Comparison of ENCODE assay signal across 17 cellular contexts in the genomic region with DNA sequence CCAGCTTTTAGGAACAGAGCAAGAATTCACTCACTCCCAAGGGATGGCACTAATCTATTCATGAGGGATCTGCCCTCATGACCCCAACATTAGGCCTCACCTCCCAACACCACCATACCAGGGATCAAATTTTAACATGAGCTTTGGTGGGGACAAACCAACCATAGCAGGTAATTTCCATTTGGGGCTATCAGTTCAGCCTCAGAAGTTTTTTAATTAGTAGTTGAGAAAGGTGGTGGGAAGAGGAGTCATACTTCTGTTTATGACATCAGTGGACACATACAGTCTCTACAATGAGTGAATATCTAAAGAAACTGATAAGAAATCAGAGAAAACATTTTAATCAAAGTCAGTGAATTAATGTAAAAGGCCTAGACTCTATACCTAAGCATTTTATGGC. TPM values are rescaled to one million over a fixed set of nuclear protein-coding genes. Genes with fewer than 3 reads are reported as not detected.
A peak's percentile ranks its signal among the peaks of the same experiment; 100 is the strongest.
DNase-seq lines count a peak whose midpoint lies in the region; ATAC-seq and TF ChIP-seq lines count a peak whose summit lies in the region.
"Had no signal": no experiment of that assay in that cellular context is flagged by ENCODE, and none has a peak within 500 bp of the region (broad histone marks: within the 10 kb centered on the region; RNA-seq: fewer than 3 reads in every experiment).

No MANE protein-coding gene starts in this region.

- H2BK5ac ChIP-seq in trophoblast cell (ENCODE audit: low read depth, low read length, poor library complexity) = no peak overlapping the region

- no peak overlapping the region for H2AK5ac ChIP-seq in trophoblast cell (ENCODE audit: low read length)

- no peaks in the 10 kb centered on the region for H3K27me3 ChIP-seq in left ventricle myocardium inferior (ENCODE audit: low read depth)
- H3K27me3 ChIP-seq in trophoblast cell (ENCODE audit: insufficient read depth, low read length) = no peaks in the 10 kb centered on the region
- H3K27me3 ChIP-seq: left lung, transverse colon had no signal

- no peak overlapping the region for H4K91ac ChIP-seq in trophoblast cell (ENCODE audit: low read depth, low read length)

- no peak overlapping the region for H4K8ac ChIP-seq in trophoblast cell (ENCODE audit: low read depth, low read length)

- intact Hi-C loops in activated CD4-positive, alpha-beta T cell treated with anti-CD3 and anti-CD28 coated beads, Interleukin-2, amount 10 ng/mL, durations not matched to agents 24 days and 14 days (cut with micrococcal nuclease) = no loop called here
- intact Hi-C loops in CD14-positive monocyte (cut with micrococcal nuclease) = loop anchor here in 1 of 2 donors (10.0 kb wide), 1 partner anchor 118 kb away; no protein-coding TSS in a partner anchor
- intact Hi-C loops in activated T-helper 2 cell treated with anti-CD3 and anti-CD28 coated beads, Interferon-gamma antibody, Interleukin-2, Interleukin-4, amounts not matched to agents 10 μg/mL and 5 μg/mL and 100 μg/mL, durations not matched to agents 14 hours and 24 hours and 36 hours (cut with micrococcal nuclease) = no loop called here
- intact Hi-C loops in left ventricle myocardium inferior (cut with micrococcal nuclease) = no loop called here

- no peak overlapping the region for H3K4me2 ChIP-seq in trophoblast cell (ENCODE audit: low read length)

- H3K27me3 Mint-ChIP-seq in activated CD4-positive, alpha-beta T cell treated with anti-CD3 and anti-CD28 coated beads, Interleukin-2, amount 10 ng/mL, durations not matched to agents 24 days and 14 days = no peaks in the 10 kb centered on the region
- no peaks in the 10 kb centered on the region for H3K27me3 Mint-ChIP-seq in CD14-positive monocyte (ENCODE audit: low read depth in 3 of 3)
- H3K27me3 Mint-ChIP-seq in activated T-helper 2 cell treated with anti-CD3 and anti-CD28 coated beads, Interferon-gamma antibody, Interleukin-2, Interleukin-4, amounts not matched to agents 10 μg/mL and 5 μg/mL and 100 μg/mL, durations not matched to agents 14 hours and 24 hours and 36 hours (ENCODE audit: low read depth) = no peaks in the 10 kb centered on the region
- no peaks in the 10 kb centered on the region for H3K27me3 Mint-ChIP-seq in naive B cell

- H2BK120ac ChIP-seq in trophoblast cell (ENCODE audit: insufficient read depth, low read length, poor library complexity) = no peak overlapping the region

- no peak for DNase-seq in activated CD4-positive, alpha-beta T cell treated with anti-CD3 and anti-CD28 coated beads, Interleukin-2, amount 10 ng/mL, durations not matched to agents 24 days and 14 days
- DNase-seq in activated CD4-positive, alpha-beta T cell treated with anti-CD3 and anti-CD28 coated beads for 48 hours = no peak
- DNase-seq in CD14-positive monocyte (ENCODE audit: low spot score) (no peak), naive B cell (no peak), left ventricle myocardium inferior (no peak), trophoblast cell (no peak)
- DNase-seq in activated T-helper 2 cell treated with anti-CD3 and anti-CD28 coated beads, Interferon-gamma antibody, Interleukin-2, Interleukin-4, amounts not matched to agents 10 μg/mL and 5 μg/mL and 100 μg/mL, durations not matched to agents 14 hours and 24 hours and 36 hours (ENCODE audit: low spot score) = no peak
- DNase-seq: activated CD4-positive, alpha-beta T cell treated with anti-CD3 and anti-CD28 coated beads, Interleukin-2, amount 50 U/mL, for 48 hours; central memory CD4-positive, alpha-beta T cell; hypothalamus; Kasumi-1; left lung; NCI-H146; transverse colon had no signal

- TF ChIP-seq CTCF in CD14-positive monocyte (IDR thresholded peaks at IDR 0.05) = no peak
- no peak for TF ChIP-seq CTCF in left ventricle myocardium inferior (IDR thresholded peaks at IDR 0.05; ENCODE audit: borderline replicate concordance)

- H3K27ac ChIP-seq in left ventricle myocardium inferior (replicated peaks) (no peak overlapping the region), trophoblast cell (ENCODE audit: low read depth, low read length) (no peak overlapping the region)
- H3K27ac ChIP-seq: left lung, RWPE1, transverse colon had no signal

- H3K36me3 ChIP-seq in left ventricle myocardium inferior = peaks cover 87% of the 10 kb centered on the region
- peaks cover 12 to 14% of the 10 kb centered on the region in 2 experiments for H3K36me3 ChIP-seq in trophoblast cell (ENCODE audit: control insufficient read depth in 1 of 2, insufficient read depth in 2 of 2, low read length in 2 of 2)

- no peak overlapping the region for H3K18ac ChIP-seq in trophoblast cell (ENCODE audit: low read length)

- no peak overlapping the region for H2BK12ac ChIP-seq in trophoblast cell (ENCODE audit: low read length)

- no peak overlapping the region for H3K23ac ChIP-seq in trophoblast cell (ENCODE audit: low read length)

- H3K79me1 ChIP-seq in trophoblast cell (ENCODE audit: low read length) = no peaks in the 10 kb centered on the region

- H3K4me3 ChIP-seq in left ventricle myocardium inferior = no peak overlapping the region
- H3K4me3 ChIP-seq in trophoblast cell (ENCODE audit: low read depth, low read length) = no peak overlapping the region
- H3K4me3 ChIP-seq: left lung, transverse colon had no signal

- H3K4me1 ChIP-seq in left ventricle myocardium inferior = no peaks in the 10 kb centered on the region
- H3K4me1 ChIP-seq in trophoblast cell (ENCODE audit: control insufficient read depth in 1 of 2, insufficient read depth in 2 of 2, low read length in 2 of 2) = no peaks in the 10 kb centered on the region
- H3K4me1 ChIP-seq: left lung, transverse colon had no signal

- H3K27ac Mint-ChIP-seq in activated CD4-positive, alpha-beta T cell treated with anti-CD3 and anti-CD28 coated beads, Interleukin-2, amount 10 ng/mL, durations not matched to agents 24 days and 14 days = peak overlapping the region; percentile 68
- H3K27ac Mint-ChIP-seq in CD14-positive monocyte = peak overlapping the region in 5 of 7 donors; percentile 8 to 39 (median 10)
- peak overlapping the region; percentile 28 for H3K27ac Mint-ChIP-seq in activated T-helper 2 cell treated with anti-CD3 and anti-CD28 coated beads, Interferon-gamma antibody, Interleukin-2, Interleukin-4, amounts not matched to agents 10 μg/mL and 5 μg/mL and 100 μg/mL, durations not matched to agents 14 hours and 24 hours and 36 hours
- H3K27ac Mint-ChIP-seq in naive B cell = peak overlapping the region in 4 of 6 donors; percentile 39 to 74 (median 47)

- H2AFZ ChIP-seq in trophoblast cell (ENCODE audit: insufficient read depth, low read length, poor library complexity) = no peak overlapping the region

- no peak overlapping the region for H3K9ac ChIP-seq in trophoblast cell (ENCODE audit: low read length)

- H4K12ac ChIP-seq in trophoblast cell (ENCODE audit: low read depth, low read length) = no peak overlapping the region

- no peak overlapping the region for H3K4ac ChIP-seq in trophoblast cell (ENCODE audit: low read depth, low read length)

- H3K4me3 Mint-ChIP-seq in activated CD4-positive, alpha-beta T cell treated with anti-CD3 and anti-CD28 coated beads, Interleukin-2, amount 10 ng/mL, durations not matched to agents 24 days and 14 days = no peak overlapping the region
- H3K4me3 Mint-ChIP-seq in CD14-positive monocyte (no peak overlapping the region), naive B cell (no peak overlapping the region)
- H3K4me3 Mint-ChIP-seq in activated T-helper 2 cell treated with anti-CD3 and anti-CD28 coated beads, Interferon-gamma antibody, Interleukin-2, Interleukin-4, amounts not matched to agents 10 μg/mL and 5 μg/mL and 100 μg/mL, durations not matched to agents 14 hours and 24 hours and 36 hours (ENCODE audit: low read depth) = no peak overlapping the region

- no peak overlapping the region for H3K14ac ChIP-seq in trophoblast cell (ENCODE audit: low read length)

- H3K36me3 Mint-ChIP-seq in activated CD4-positive, alpha-beta T cell treated with anti-CD3 and anti-CD28 coated beads, Interleukin-2, amount 10 ng/mL, durations not matched to agents 24 days and 14 days (ENCODE audit: low read depth) = peaks cover 48% of the 10 kb centered on the region
- H3K36me3 Mint-ChIP-seq in CD14-positive monocyte = peaks cover 63 to 81% of the 10 kb centered on the region in 2 donors
- H3K36me3 Mint-ChIP-seq in activated T-helper 2 cell treated with anti-CD3 and anti-CD28 coated beads, Interferon-gamma antibody, Interleukin-2, Interleukin-4, amounts not matched to agents 10 μg/mL and 5 μg/mL and 100 μg/mL, durations not matched to agents 14 hours and 24 hours and 36 hours (ENCODE audit: low read depth) = peaks cover 59% of the 10 kb centered on the region
- H3K36me3 Mint-ChIP-seq in naive B cell = peaks cover 13 to 29% of the 10 kb centered on the region in 2 donors

- H3K9me3 ChIP-seq in left ventricle myocardium inferior (replicated peaks) (no peaks in the 10 kb centered on the region), trophoblast cell (ENCODE audit: insufficient read depth, low read depth, low read length) (no peaks in the 10 kb centered on the region)
- H3K9me3 ChIP-seq: left lung, transverse colon had no signal

- no peaks in the 10 kb centered on the region for H3K9me3 Mint-ChIP-seq in activated CD4-positive, alpha-beta T cell treated with anti-CD3 and anti-CD28 coated beads, Interleukin-2, amount 10 ng/mL, durations not matched to agents 24 days and 14 days
- H3K9me3 Mint-ChIP-seq in CD14-positive monocyte (no peaks in the 10 kb centered on the region), naive B cell (no peaks in the 10 kb centered on the region)
- no peaks in the 10 kb centered on the region for H3K9me3 Mint-ChIP-seq in activated T-helper 2 cell treated with anti-CD3 and anti-CD28 coated beads, Interferon-gamma antibody, Interleukin-2, Interleukin-4, amounts not matched to agents 10 μg/mL and 5 μg/mL and 100 μg/mL, durations not matched to agents 14 hours and 24 hours and 36 hours

- peaks cover 7% of the 10 kb centered on the region for H3K4me1 Mint-ChIP-seq in activated CD4-positive, alpha-beta T cell treated with anti-CD3 and anti-CD28 coated beads, Interleukin-2, amount 10 ng/mL, durations not matched to agents 24 days and 14 days
- H3K4me1 Mint-ChIP-seq in CD14-positive monocyte = no peaks in the 10 kb centered on the region
- H3K4me1 Mint-ChIP-seq in activated T-helper 2 cell treated with anti-CD3 and anti-CD28 coated beads, Interferon-gamma antibody, Interleukin-2, Interleukin-4, amounts not matched to agents 10 μg/mL and 5 μg/mL and 100 μg/mL, durations not matched to agents 14 hours and 24 hours and 36 hours (ENCODE audit: low read depth) = peaks cover 4% of the 10 kb centered on the region
- H3K4me1 Mint-ChIP-seq in naive B cell = peaks cover 0 to 10% (median 3%) of the 10 kb centered on the region in 3 donors

- no peaks in the 10 kb centered on the region for H3K79me2 ChIP-seq in trophoblast cell (ENCODE audit: control insufficient read depth, insufficient read depth, low read length, poor library complexity)

- ATAC-seq in naive B cell (ENCODE audit: low read depth in 2 of 2) = peak; percentile 21 to 50
- ATAC-seq in GM21723 (IDR thresholded peaks at IDR 0.05; ENCODE audit: unreplicated experiment) = no peak
- ATAC-seq: HepG2, left lung had no signal

RNA-seq across cellular contexts. Expression of a gene that starts 59.6 kb away (rescaled TPM):
- total RNA-seq in activated CD4-positive, alpha-beta T cell treated with anti-CD3 and anti-CD28 coated beads, Interleukin-2, amount 10 ng/mL, durations not matched to agents 24 days and 14 days = 32.4 and 35.5 TPM in 2 replicates
- 10 to 100 TPM; 30.5 to 33.8 TPM for polyA plus RNA-seq in CD14-positive monocyte
- 53.4 and 53.5 TPM in 2 replicates for total RNA-seq in activated T-helper 2 cell treated with anti-CD3 and anti-CD28 coated beads, Interferon-gamma antibody, Interleukin-2, Interleukin-4, amounts not matched to agents 10 μg/mL and 5 μg/mL and 100 μg/mL, durations not matched to agents 14 hours and 24 hours and 36 hours
- 1 to 10 TPM in 5 of 6 donors, not detected in 1; 1.2 to 2.2 (median 1.5) TPM for polyA plus RNA-seq in naive B cell (ENCODE audit: low read depth in 6 of 6)
- total RNA-seq in left ventricle myocardium inferior = 12.4 TPM
- 18.4 and 19.0 TPM in 2 replicates for polyA plus RNA-seq in trophoblast cell (2013)

Comparison
In these comparisons a context has a peak if more than half of its experiments do, and no peak if none do; other contexts are left out.
1. H3K27ac Mint-ChIP-seq: peak in every context shown above with its lines; median percentile 68 in activated CD4-positive, alpha-beta T cell treated with anti-CD3 and anti-CD28 coated beads, Interleukin-2, amount 10 ng/mL, durations not matched to agents 24 days and 14 days; 47 in naive B cell; 28 in activated T-helper 2 cell treated with anti-CD3 and anti-CD28 coated beads, Interferon-gamma antibody, Interleukin-2, Interleukin-4, amounts not matched to agents 10 μg/mL and 5 μg/mL and 100 μg/mL, durations not matched to agents 14 hours and 24 hours and 36 hours; 10 in CD14-positive monocyte.